ENCODE assay signal across 20 cellular contexts in the genomic region with DNA sequence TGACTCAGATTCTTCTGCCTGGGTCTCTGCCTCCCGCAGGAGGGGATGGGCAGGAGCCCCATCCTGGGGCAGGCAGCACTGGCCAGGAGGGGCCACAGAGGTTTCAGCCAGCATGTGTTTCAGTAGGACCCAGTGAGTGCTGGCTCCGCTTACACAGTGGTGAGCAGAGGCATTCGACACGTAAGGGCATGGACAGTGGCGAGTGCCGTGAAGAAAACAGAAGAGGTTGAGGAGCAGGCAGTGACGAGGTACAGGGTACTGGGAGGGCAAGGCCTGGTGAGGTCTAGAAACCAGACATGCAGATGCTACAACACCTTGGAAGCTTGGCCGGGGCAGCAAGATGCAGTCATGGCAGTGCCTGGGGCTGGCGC. TPM values are rescaled to one million over a fixed set of nuclear protein-coding genes. Genes with fewer than 3 reads are reported as not detected.
DNase-seq lines count a peak whose midpoint lies in the region; ATAC-seq and TF ChIP-seq lines count a peak whose summit lies in the region.
"Had no signal": no experiment of that assay in that cellular context is flagged by ENCODE, and none has a peak within 500 bp of the region (broad histone marks: within the 10 kb centered on the region; RNA-seq: fewer than 3 reads in every experiment).

No MANE protein-coding gene starts in this region.

- H3K27me3 Mint-ChIP-seq in glutamatergic neuron (ENCODE audit: unreplicated experiment) (peaks cover 13% of the 10 kb centered on the region), nephron progenitor cell (ENCODE audit: low read depth, poor library complexity) (peaks cover 7% of the 10 kb centered on the region), endodermal cell (ENCODE audit: insufficient read depth) (no peaks in the 10 kb centered on the region)
- H3K27me3 Mint-ChIP-seq in stimulated activated naive B cell treated with anti-CD40 and anti-IgM and Interleukin-4, amounts not matched to agents 10 μg/mL and 1 μg/mL and 100 μg/mL, for 72 hours: peaks cover 22 to 31% of the 10 kb centered on the region in 2 donors

- H3K36me3 Mint-ChIP-seq in glutamatergic neuron (ENCODE audit: unreplicated experiment) (peaks cover 29% of the 10 kb centered on the region), nephron progenitor cell (ENCODE audit: low read depth) (no peaks in the 10 kb centered on the region), endodermal cell (ENCODE audit: low read depth) (peaks cover 17% of the 10 kb centered on the region)
- H3K36me3 Mint-ChIP-seq in stimulated activated naive B cell treated with anti-CD40 and anti-IgM and Interleukin-4, amounts not matched to agents 10 μg/mL and 1 μg/mL and 100 μg/mL, for 72 hours: no peaks in the 10 kb centered on the region
- H3K36me3 Mint-ChIP-seq: CD8-positive, alpha-beta memory T cell had no signal

- H3K4me1 ChIP-seq in cardiac muscle cell (ENCODE audit: low read depth): peaks cover 9% of the 10 kb centered on the region
- H3K4me1 ChIP-seq in endodermal cell (ENCODE audit: control insufficient read depth, insufficient read depth, low read length): no peaks in the 10 kb centered on the region
- H3K4me1 ChIP-seq: BLaER1 treated with 17β-estradiol and CSF1 and Interleukin-3, amounts not matched to agents 10 nM and 100 nM had no signal

- DNase-seq in cardiac muscle cell (ENCODE audit: low read depth in 1 of 2, low spot score in 1 of 2) (no peak), cardiac septum (ENCODE audit: low spot score) (no peak), glutamatergic neuron (no peak), nephron progenitor cell (no peak), COR-L47 (lab: John Stamatoyannopoulos, UW) (no peak), endodermal cell (no peak)
- DNase-seq in stimulated activated naive B cell treated with anti-CD40 and anti-IgM and Interleukin-4, amounts not matched to agents 10 μg/mL and 1 μg/mL and 100 μg/mL, for 72 hours: no peak
- DNase-seq: CD8-positive, alpha-beta memory T cell; DMS79 treated with DMSO at 0.1 percent for 48 hours; GM23248; HCEC 1CT; NCI-H1436 treated with DMSO at 0.1 percent for 48 hours; NCI-H2029 treated with DMSO at 0.1 percent for 48 hours; NCI-H510A treated with DMSO at 0.1 percent for 48 hours; NCI-H82 had no signal

- no peaks in the 10 kb centered on the region for H3K36me3 ChIP-seq in cardiac muscle cell
- no peaks in the 10 kb centered on the region for H3K36me3 ChIP-seq in endodermal cell (ENCODE audit: control insufficient read depth, insufficient read depth, low read length)
- H3K36me3 ChIP-seq: BLaER1 treated with 17β-estradiol and CSF1 and Interleukin-3, amounts not matched to agents 10 nM and 100 nM had no signal

- H3K9ac ChIP-seq in endodermal cell (ENCODE audit: extremely low read depth, low read length, poor library complexity, severe bottlenecking): no peak overlapping the region
- H3K9ac ChIP-seq: BLaER1 treated with 17β-estradiol and CSF1 and Interleukin-3, amounts not matched to agents 10 nM and 100 nM; GM23248; KMS-11 had no signal

- H3K27me3 ChIP-seq in cardiac muscle cell (no peaks in the 10 kb centered on the region), endodermal cell (ENCODE audit: control insufficient read depth, insufficient read depth, low read length, poor library complexity, severe bottlenecking) (no peaks in the 10 kb centered on the region)
- H3K27me3 ChIP-seq: BLaER1 treated with 17β-estradiol and CSF1 and Interleukin-3, amounts not matched to agents 10 nM and 100 nM had no signal

- H3K4me3 ChIP-seq in cardiac muscle cell: no peak overlapping the region
- H3K4me3 ChIP-seq in endodermal cell (ENCODE audit: low read length): no peak overlapping the region
- H3K4me3 ChIP-seq: BLaER1 treated with 17β-estradiol and CSF1 and Interleukin-3, amounts not matched to agents 10 nM and 100 nM; GM23248 had no signal

- H3K27ac Mint-ChIP-seq in glutamatergic neuron (ENCODE audit: unreplicated experiment) (peak overlapping the region; percentile 62), nephron progenitor cell (peak overlapping the region; percentile 38), endodermal cell (no peak overlapping the region)
- H3K27ac Mint-ChIP-seq in stimulated activated naive B cell treated with anti-CD40 and anti-IgM and Interleukin-4, amounts not matched to agents 10 μg/mL and 1 μg/mL and 100 μg/mL, for 72 hours: no peak overlapping the region
- H3K27ac Mint-ChIP-seq: CD8-positive, alpha-beta memory T cell had no signal

- no peak for TF ChIP-seq CTCF in cardiac muscle cell (IDR thresholded peaks at IDR 0.05; ENCODE audit: low read depth, low read length)
- TF ChIP-seq CTCF in glutamatergic neuron (IDR thresholded peaks at IDR 0.05; ENCODE audit: partially characterized antibody, unreplicated experiment): no peak
- TF ChIP-seq CTCF in nephron progenitor cell (IDR thresholded peaks at IDR 0.05): no peak
- no peak for TF ChIP-seq CTCF in endodermal cell (conservative IDR thresholded peaks at IDR 0.05)

- WGBS in endodermal cell (ENCODE audit: insufficient coverage in 1 of 2, insufficient read length in 1 of 2), 2 experiments: 90 to 92% methylated on average over 8 to 9 of the region's 9 CpGs

- no peak overlapping the region for H3K4me3 Mint-ChIP-seq in glutamatergic neuron (ENCODE audit: unreplicated experiment)
- H3K4me3 Mint-ChIP-seq in nephron progenitor cell: no peak overlapping the region
- no peak overlapping the region for H3K4me3 Mint-ChIP-seq in stimulated activated naive B cell treated with anti-CD40 and anti-IgM and Interleukin-4, amounts not matched to agents 10 μg/mL and 1 μg/mL and 100 μg/mL, for 72 hours
- no peak overlapping the region for H3K4me3 Mint-ChIP-seq in endodermal cell
- H3K4me3 Mint-ChIP-seq: CD8-positive, alpha-beta memory T cell had no signal

- H3K27ac ChIP-seq in cardiac muscle cell (peak overlapping the region; percentile 63), endodermal cell (ENCODE audit: low read depth, low read length) (no peak overlapping the region)
- H3K27ac ChIP-seq: BLaER1 treated with 17β-estradiol and CSF1 and Interleukin-3, amounts not matched to agents 10 nM and 100 nM; GM23248; KMS-11 had no signal

- H3K9me3 Mint-ChIP-seq in glutamatergic neuron (ENCODE audit: unreplicated experiment) (peaks cover 16% of the 10 kb centered on the region), nephron progenitor cell (peaks cover 14% of the 10 kb centered on the region), endodermal cell (no peaks in the 10 kb centered on the region)
- H3K9me3 Mint-ChIP-seq in stimulated activated naive B cell treated with anti-CD40 and anti-IgM and Interleukin-4, amounts not matched to agents 10 μg/mL and 1 μg/mL and 100 μg/mL, for 72 hours: no peaks in the 10 kb centered on the region

- no peak for ATAC-seq in HG02588 (IDR thresholded peaks at IDR 0.05; ENCODE audit: unreplicated experiment)
- ATAC-seq in stimulated activated naive B cell treated with anti-CD40 and anti-IgM and Interleukin-4, amounts not matched to agents 10 μg/mL and 1 μg/mL and 100 μg/mL, for 72 hours (replicated peaks): no peak

- H3K9me3 ChIP-seq in cardiac muscle cell (ENCODE audit: low read depth) (no peaks in the 10 kb centered on the region), endodermal cell (ENCODE audit: control insufficient read depth, low read length) (peaks cover 21% of the 10 kb centered on the region)
- H3K9me3 ChIP-seq: BLaER1 treated with 17β-estradiol and CSF1 and Interleukin-3, amounts not matched to agents 10 nM and 100 nM had no signal

- intact Hi-C loops in cardiac septum (cut with DNase I): no loop called here

- H3K4me1 Mint-ChIP-seq in glutamatergic neuron (ENCODE audit: low read depth, unreplicated experiment) (peaks cover 10% of the 10 kb centered on the region), nephron progenitor cell (peaks cover 29% of the 10 kb centered on the region), endodermal cell (no peaks in the 10 kb centered on the region)
- no peaks in the 10 kb centered on the region for H3K4me1 Mint-ChIP-seq in stimulated activated naive B cell treated with anti-CD40 and anti-IgM and Interleukin-4, amounts not matched to agents 10 μg/mL and 1 μg/mL and 100 μg/mL, for 72 hours
- H3K4me1 Mint-ChIP-seq: CD8-positive, alpha-beta memory T cell had no signal

RNA-seq across cellular contexts. Expression of a gene that starts 41.5 kb away (rescaled TPM):
- total RNA-seq in cardiac muscle cell: 0.32 and 0.60 TPM in 2 replicates
- 0.05 and 0.39 TPM in 2 replicates for polyA plus RNA-seq in cardiac muscle cell
- 0.70 TPM for total RNA-seq in cardiac septum
- 84.4 TPM for total RNA-seq in glutamatergic neuron (ENCODE audit: unreplicated experiment)
- total RNA-seq in endodermal cell: 1 to 10 TPM; 3.6 to 7.9 TPM
- polyA plus RNA-seq in endodermal cell (2013, experiment 1 of 2): 1.7 TPM
- polyA plus RNA-seq in endodermal cell (2013, experiment 2 of 2): 1.1 TPM
- total RNA-seq: A172; CD8-positive, alpha-beta memory T cell; GM23248; M059J had no signal
- polyA plus RNA-seq: CD8-positive, alpha-beta memory T cell; GM23248 had no signal

Comparison
In these comparisons a context has a peak if more than half of its experiments do, and no peak if none do; other contexts are left out.
1. H3K27ac Mint-ChIP-seq: peak in glutamatergic neuron (single experiment) and nephron progenitor cell (single experiment); none in stimulated activated naive B cell treated with anti-CD40 and anti-IgM and Interleukin-4, amounts not matched to agents 10 μg/mL and 1 μg/mL and 100 μg/mL, for 72 hours (single experiment) and endodermal cell (single experiment).